8 cellular contexts compared by ENCODE assay signal in genomic region chr19:12162882-12163806, GRCh38. TPM values are rescaled to one million over a fixed set of nuclear protein-coding genes. Genes with fewer than 3 reads are reported as not detected.
DNase-seq lines count a peak whose midpoint lies in the region; ATAC-seq, FAIRE-seq and TF ChIP-seq lines count a peak whose summit lies in the region.

Gene ZNF136 (plus strand): TSS chr19:12163096. CDS start chr19:12163204, 108 bp downstream.

- H3K36me3 ChIP-seq in astrocyte (ENCODE audit: insufficient read depth, low read length), result no peaks in the 10 kb centered on the region
- no peaks in the 10 kb centered on the region for H3K36me3 ChIP-seq in aorta (ENCODE audit: control insufficient read depth in 1 of 2, insufficient read depth in 2 of 2, low read length in 1 of 2)

- peaks cover 13% of the 10 kb centered on the region for H3K4me1 Mint-ChIP-seq in astrocyte (ENCODE audit: low read depth, unreplicated experiment)

- H3K4me3 ChIP-seq in astrocyte (ENCODE audit: insufficient read depth, low read depth, low read length), result peak within 1 kb of the TSS; percentile 84
- peak within 1 kb of the TSS; percentile 52 to 81 for H3K4me3 ChIP-seq in aorta (ENCODE audit: low read length in 2 of 2)

- H3K27ac ChIP-seq in astrocyte (ENCODE audit: low read depth, low read length), result peak within 1 kb of the TSS; percentile 89
- peak within 1 kb of the TSS; percentile 57 to 86 for H3K27ac ChIP-seq in aorta (ENCODE audit: low read depth in 1 of 2, low read length in 2 of 2)

- H3K79me2 ChIP-seq in astrocyte (ENCODE audit: insufficient read depth, low read length), result peaks cover 40% of the 10 kb centered on the region

- 0% methylated on average over 56 to 57 of the region's 57 CpGs for WGBS in aorta, 2 donors

- H3K27ac Mint-ChIP-seq in astrocyte (ENCODE audit: unreplicated experiment), result peak within 1 kb of the TSS; percentile 95

- H3K9ac ChIP-seq in astrocyte (ENCODE audit: low read length), result peak within 1 kb of the TSS; percentile 94

- H3K4me1 ChIP-seq in astrocyte (ENCODE audit: insufficient read depth, low read length) (no peaks in the 10 kb centered on the region), aorta (ENCODE audit: control insufficient read depth in 1 of 2, insufficient read depth in 2 of 2, low read length in 2 of 2) (peaks cover 0 to 11% of the 10 kb centered on the region in 2 donors)

- peak; percentile 96 for FAIRE-seq in GM18507 (lab: Jason Lieb, UNC)
- no peak for FAIRE-seq in astrocyte (lab: Jason Lieb, UNC)

- no peaks in the 10 kb centered on the region for H3K9me3 Mint-ChIP-seq in astrocyte (ENCODE audit: unreplicated experiment)

- peak within 1 kb of the TSS; percentile 87 for H3K4me2 ChIP-seq in astrocyte (ENCODE audit: low read length)

- H3K9me3 ChIP-seq in astrocyte (ENCODE audit: insufficient read depth, low read depth, low read length) (no peaks in the 10 kb centered on the region), aorta (ENCODE audit: control insufficient read depth, low read length) (no peaks in the 10 kb centered on the region)

- no peaks in the 10 kb centered on the region for H3K36me3 Mint-ChIP-seq in astrocyte (ENCODE audit: low read depth, unreplicated experiment)

- H4K20me1 ChIP-seq in astrocyte (ENCODE audit: insufficient read depth, low read length), result peaks cover 3% of the 10 kb centered on the region

- intact Hi-C loops in aorta (cut with DNase I), result no loop called here

- no peaks in the 10 kb centered on the region for H3K27me3 Mint-ChIP-seq in astrocyte (ENCODE audit: low read depth, unreplicated experiment)

- DNase-seq in GM18507 (ENCODE audit: extremely low spot score, insufficient read length, low read depth) (peak; percentile 97), NCI-H1930 (lab: John Stamatoyannopoulos, UW) (peak; percentile 81 to 86), T-helper 22 cell (ENCODE audit: low read depth) (peak; percentile 87), astrocyte (ENCODE audit: low read depth) (peak; percentile 90), hepatic stellate cell (ENCODE audit: low spot score) (peak; percentile 99), renal cortical epithelial cell (ENCODE audit: low read depth) (peak; percentile 93), aorta (peak; percentile 98)

- H2AFZ ChIP-seq in astrocyte (ENCODE audit: low read depth, low read length), result peak within 1 kb of the TSS; percentile 99

- ATAC-seq in HG02973 (IDR thresholded peaks at IDR 0.05; ENCODE audit: unreplicated experiment), result peak; percentile 85
- peak; percentile 99 for ATAC-seq in aorta (ENCODE audit: low FRiP score)

- no peaks in the 10 kb centered on the region for H3K27me3 ChIP-seq in astrocyte (ENCODE audit: insufficient read depth, low read length)
- H3K27me3 ChIP-seq in aorta (ENCODE audit: control insufficient read depth in 1 of 2, insufficient read depth in 2 of 2, low read length in 1 of 2), result no peaks in the 10 kb centered on the region

- peak within 1 kb of the TSS; percentile 95 for H3K4me3 Mint-ChIP-seq in astrocyte (ENCODE audit: unreplicated experiment)

- TF ChIP-seq CTCF in astrocyte (IDR thresholded peaks at IDR 0.05; ENCODE audit: insufficient read depth, low read depth, low read length), result no peak

RNA-seq across cellular contexts. Expression of gene ZNF136, which starts in this region (rescaled TPM):
- 8.3 and 11.1 TPM in 2 replicates for total RNA-seq in astrocyte
- 5.9 and 16.1 TPM in 2 replicates for total RNA-seq in renal cortical epithelial cell
- total RNA-seq in aorta, result 10 to 100 TPM; 11.4 to 14.1 TPM
- polyA plus RNA-seq in aorta, result 1 to 10 TPM; 3.3 to 4.6 TPM

Comparison
In these comparisons a context has a peak if more than half of its experiments do, and no peak if none do; other contexts are left out.
1. Peak in every context shown above with its lines: DNase-seq, ATAC-seq, H3K4me3 ChIP-seq and H3K27ac ChIP-seq.